1 cellular context compared by ENCODE assay signal in the genomic region with DNA sequence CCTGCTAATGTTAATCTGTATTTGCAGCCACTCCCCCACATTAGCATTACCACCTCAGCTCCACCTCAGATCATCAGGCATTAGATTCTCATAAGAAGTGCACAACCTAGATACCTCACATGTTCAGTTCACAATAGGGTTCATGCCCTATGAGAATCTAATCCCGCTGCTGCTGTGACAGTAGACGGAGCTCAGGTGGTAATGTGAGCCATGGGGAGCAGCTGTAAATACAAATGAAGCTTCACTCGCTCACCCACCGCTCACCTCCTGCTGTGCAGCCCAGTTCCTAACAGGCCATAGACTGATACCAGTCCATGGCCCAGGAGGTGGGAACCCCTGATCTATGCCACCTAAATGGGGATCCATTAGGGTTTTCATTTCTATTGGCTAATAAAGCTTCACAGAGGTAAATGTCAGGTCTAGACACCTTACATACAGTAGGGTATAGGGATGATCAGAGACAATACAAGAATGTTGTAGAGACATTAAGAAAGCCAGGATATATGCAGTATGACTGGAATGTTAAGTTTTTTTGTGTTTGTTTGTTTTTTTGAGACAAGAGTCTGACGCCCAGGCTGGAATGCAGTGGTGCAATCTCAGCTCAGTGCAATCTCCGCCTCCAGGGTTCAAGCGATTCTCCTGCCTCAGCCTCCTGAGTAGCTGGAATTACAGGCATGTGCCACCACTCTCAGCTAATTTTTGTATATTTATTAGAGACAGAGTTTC.
TF ChIP-seq lines count a peak whose summit lies in the region.

No MANE protein-coding gene starts in this region.

TF ChIP-seq in HepG2, 621 proteins besides CTCF, POLR2A, EP300 and RAD21:
- no peak for TF ChIP-seq NFKB2 (CRISPR knock-in tag; IDR thresholded peaks at IDR 0.05; ENCODE audit: borderline replicate concordance)
- TF ChIP-seq PLRG1 (conservative IDR thresholded peaks at IDR 0.05), result no peak
- TF ChIP-seq, protein P1, sequence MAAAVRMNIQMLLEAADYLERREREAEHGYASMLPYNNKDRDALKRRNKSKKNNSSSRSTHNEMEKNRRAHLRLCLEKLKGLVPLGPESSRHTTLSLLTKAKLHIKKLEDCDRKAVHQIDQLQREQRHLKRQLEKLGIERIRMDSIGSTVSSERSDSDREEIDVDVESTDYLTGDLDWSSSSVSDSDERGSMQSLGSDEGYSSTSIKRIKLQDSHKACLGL (CRISPR knock-in tag; IDR thresholded peaks at IDR 0.05), result no peak
- TF ChIP-seq BRD4 (CRISPR knock-in tag; IDR thresholded peaks at IDR 0.05), result no peak
- TF ChIP-seq, protein P2, sequence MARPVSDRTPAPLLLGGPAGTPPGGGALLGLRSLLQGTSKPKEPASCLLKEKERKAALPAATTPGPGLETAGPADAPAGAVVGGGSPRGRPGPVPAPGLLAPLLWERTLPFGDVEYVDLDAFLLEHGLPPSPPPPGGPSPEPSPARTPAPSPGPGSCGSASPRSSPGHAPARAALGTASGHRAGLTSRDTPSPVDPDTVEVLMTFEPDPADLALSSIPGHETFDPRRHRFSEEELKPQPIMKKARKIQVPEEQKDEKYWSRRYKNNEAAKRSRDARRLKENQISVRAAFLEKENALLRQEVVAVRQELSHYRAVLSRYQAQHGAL (CRISPR knock-in tag; IDR thresholded peaks at IDR 0.05; ENCODE audit: not compliant biosample characterization), result no peak
- TF ChIP-seq, protein P3, sequence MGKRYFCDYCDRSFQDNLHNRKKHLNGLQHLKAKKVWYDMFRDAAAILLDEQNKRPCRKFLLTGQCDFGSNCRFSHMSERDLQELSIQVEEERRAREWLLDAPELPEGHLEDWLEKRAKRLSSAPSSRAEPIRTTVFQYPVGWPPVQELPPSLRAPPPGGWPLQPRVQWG (CRISPR knock-in tag; IDR thresholded peaks at IDR 0.05; ENCODE audit: borderline replicate concordance, low read depth), result no peak
- TF ChIP-seq, protein P4, sequence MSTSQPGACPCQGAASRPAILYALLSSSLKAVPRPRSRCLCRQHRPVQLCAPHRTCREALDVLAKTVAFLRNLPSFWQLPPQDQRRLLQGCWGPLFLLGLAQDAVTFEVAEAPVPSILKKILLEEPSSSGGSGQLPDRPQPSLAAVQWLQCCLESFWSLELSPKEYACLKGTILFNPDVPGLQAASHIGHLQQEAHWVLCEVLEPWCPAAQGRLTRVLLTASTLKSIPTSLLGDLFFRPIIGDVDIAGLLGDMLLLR (CRISPR knock-in tag; IDR thresholded peaks at IDR 0.05), result no peak
- no peak for TF ChIP-seq YY1 (IDR thresholded peaks at IDR 0.05; ENCODE audit: insufficient read depth, insufficient replicate concordance, low read depth, low read length)
- TF ChIP-seq, protein P5, sequence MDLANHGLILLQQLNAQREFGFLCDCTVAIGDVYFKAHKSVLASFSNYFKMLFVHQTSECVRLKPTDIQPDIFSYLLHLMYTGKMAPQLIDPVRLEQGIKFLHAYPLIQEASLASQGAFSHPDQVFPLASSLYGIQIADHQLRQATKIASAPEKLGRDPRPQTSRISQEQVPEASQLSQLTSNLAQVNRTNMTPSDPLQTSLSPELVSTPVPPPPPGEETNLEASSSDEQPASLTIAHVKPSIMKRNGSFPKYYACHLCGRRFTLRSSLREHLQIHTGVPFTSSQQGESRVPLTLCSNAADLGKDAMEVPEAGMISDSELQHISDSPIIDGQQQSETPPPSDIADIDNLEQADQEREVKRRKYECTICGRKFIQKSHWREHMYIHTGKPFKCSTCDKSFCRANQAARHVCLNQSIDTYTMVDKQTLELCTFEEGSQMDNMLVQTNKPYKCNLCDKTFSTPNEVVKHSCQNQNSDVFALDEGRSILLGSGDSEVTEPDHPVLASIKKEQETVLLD (CRISPR knock-in tag; IDR thresholded peaks at IDR 0.05; ENCODE audit: low read depth), result no peak
- TF ChIP-seq SATB2 (CRISPR knock-in tag; IDR thresholded peaks at IDR 0.05), result no peak
- TF ChIP-seq NKX3-1 (CRISPR knock-in tag; IDR thresholded peaks at IDR 0.05), result no peak
